8 cellular contexts compared by ENCODE assay signal in the genomic region with DNA sequence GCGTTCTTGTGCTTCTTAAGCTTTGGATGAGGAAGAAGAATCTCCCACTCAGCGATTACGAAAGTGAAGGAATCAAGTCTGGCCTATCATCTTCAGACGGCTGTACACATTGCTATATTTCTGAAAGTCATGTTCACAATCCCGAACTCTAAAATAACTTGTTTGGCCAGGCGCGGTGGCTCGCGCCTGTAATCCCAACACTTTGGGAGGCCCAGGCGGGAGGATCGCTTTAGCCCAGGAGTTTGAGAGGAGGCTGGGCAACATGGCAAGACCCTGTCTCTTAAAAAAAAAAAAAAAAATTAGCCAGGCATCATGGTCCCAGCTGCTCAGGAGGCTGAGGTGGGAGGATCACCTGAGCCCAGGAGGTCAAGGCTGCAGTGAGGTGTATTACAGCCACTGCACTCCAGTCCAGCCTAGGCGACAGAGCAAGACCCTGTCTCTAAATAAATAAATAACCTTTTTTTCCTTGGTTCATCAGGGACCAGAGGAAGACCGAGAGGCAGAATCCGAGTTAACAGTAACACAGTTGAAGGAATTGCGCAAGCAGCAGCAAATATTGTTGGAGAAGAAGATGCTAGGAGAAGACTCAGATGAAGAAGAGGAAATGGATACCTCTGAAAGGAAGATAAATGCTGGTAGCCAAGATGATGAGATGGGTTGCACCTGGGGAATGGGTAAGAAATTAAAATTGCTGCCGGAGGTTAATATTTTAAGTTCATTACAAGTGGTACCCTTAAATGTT. TPM values are rescaled to one million over a fixed set of nuclear protein-coding genes. Genes with fewer than 3 reads are reported as not detected.
DNase-seq lines count a peak whose midpoint lies in the region; ATAC-seq and TF ChIP-seq lines count a peak whose summit lies in the region.

No MANE protein-coding gene starts in this region.

- no peak for DNase-seq in activated CD8-positive, alpha-beta memory T cell treated with anti-CD3 and anti-CD28 coated beads, Interleukin-2, amount 10 ng/mL, durations not matched to agents 7 days and 5 days
- no peak for DNase-seq in activated CD8-positive, alpha-beta memory T cell treated with anti-CD3 and anti-CD28 coated beads for 24 hours
- no peak for DNase-seq in kidney epithelial cell (ENCODE audit: low read depth)
- DNase-seq in thoracic aorta (ENCODE audit: low spot score): no peak
- DNase-seq in NCI-H446 (lab: John Stamatoyannopoulos, UW): no peak
- no peak for DNase-seq in SK-N-DZ (ENCODE audit: low spot score)

- ATAC-seq in activated CD8-positive, alpha-beta memory T cell treated with anti-CD3 and anti-CD28 coated beads, Interleukin-2, amount 10 ng/mL, durations not matched to agents 7 days and 5 days: no peak
- no peak for ATAC-seq in thoracic aorta (ENCODE audit: insufficient number of reproducible peaks, low FRiP score, low read depth)
- no peak for ATAC-seq in GM21619 (IDR thresholded peaks at IDR 0.05; ENCODE audit: unreplicated experiment)

- H3K4me3 ChIP-seq in kidney epithelial cell (ENCODE audit: low read depth, low read length) (peak overlapping the region; percentile 85), thoracic aorta (peak overlapping the region; percentile 89)

- peaks cover 16 to 28% of the 10 kb centered on the region in 2 donors for H3K4me1 ChIP-seq in thoracic aorta (ENCODE audit: control insufficient read depth in 1 of 2, low read depth in 2 of 2)

- H3K27ac ChIP-seq in thoracic aorta: peak overlapping the region in 1 of 2 donors; percentile 93

- CTCF ChIA-PET in activated CD8-positive, alpha-beta memory T cell treated with anti-CD3 and anti-CD28 coated beads, Interleukin-2, amount 10 ng/mL, durations not matched to agents 7 days and 5 days (lab: Charles Lee): interaction anchor here (8.3 kb wide), 1 partner anchor 18 kb away, joined by 81 read pairs; no protein-coding TSS in a partner anchor

- no peaks in the 10 kb centered on the region for H3K9me3 Mint-ChIP-seq in activated CD8-positive, alpha-beta memory T cell treated with anti-CD3 and anti-CD28 coated beads, Interleukin-2, amount 10 ng/mL, durations not matched to agents 7 days and 5 days (ENCODE audit: low read depth)
- H3K9me3 Mint-ChIP-seq in activated naive CD8-positive, alpha-beta T cell (ENCODE audit: low read depth): no peaks in the 10 kb centered on the region

- no peaks in the 10 kb centered on the region for H3K36me3 ChIP-seq in kidney epithelial cell (ENCODE audit: control insufficient read depth, insufficient read depth, low read length)
- H3K36me3 ChIP-seq in thoracic aorta: peaks cover 27% of the 10 kb centered on the region

- H3K9me3 ChIP-seq in thoracic aorta: no peaks in the 10 kb centered on the region

- peak overlapping the region; percentile 100 for H3K27ac Mint-ChIP-seq in activated CD8-positive, alpha-beta memory T cell treated with anti-CD3 and anti-CD28 coated beads, Interleukin-2, amount 10 ng/mL, durations not matched to agents 7 days and 5 days
- H3K27ac Mint-ChIP-seq in activated naive CD8-positive, alpha-beta T cell: peak overlapping the region; percentile 100

- peaks cover 40% of the 10 kb centered on the region for H3K4me1 Mint-ChIP-seq in activated CD8-positive, alpha-beta memory T cell treated with anti-CD3 and anti-CD28 coated beads, Interleukin-2, amount 10 ng/mL, durations not matched to agents 7 days and 5 days
- H3K4me1 Mint-ChIP-seq in activated naive CD8-positive, alpha-beta T cell (ENCODE audit: low read depth): peaks cover 43% of the 10 kb centered on the region

- H3K27me3 Mint-ChIP-seq in activated CD8-positive, alpha-beta memory T cell treated with anti-CD3 and anti-CD28 coated beads, Interleukin-2, amount 10 ng/mL, durations not matched to agents 7 days and 5 days: no peaks in the 10 kb centered on the region
- no peaks in the 10 kb centered on the region for H3K27me3 Mint-ChIP-seq in activated naive CD8-positive, alpha-beta T cell

- TF ChIP-seq CTCF in kidney epithelial cell (IDR thresholded peaks at IDR 0.05; ENCODE audit: insufficient read depth, low read length, poor library complexity, severe bottlenecking) (no peak), thoracic aorta (IDR thresholded peaks at IDR 0.05) (no peak)

- peak overlapping the region; percentile 92 for H3K4me3 Mint-ChIP-seq in activated CD8-positive, alpha-beta memory T cell treated with anti-CD3 and anti-CD28 coated beads, Interleukin-2, amount 10 ng/mL, durations not matched to agents 7 days and 5 days
- H3K4me3 Mint-ChIP-seq in activated naive CD8-positive, alpha-beta T cell: peak overlapping the region; percentile 99

- H3K27me3 ChIP-seq in kidney epithelial cell (ENCODE audit: control insufficient read depth, insufficient read depth, low read length) (no peaks in the 10 kb centered on the region), thoracic aorta (replicated peaks; ENCODE audit: insufficient read depth) (no peaks in the 10 kb centered on the region)

- H3K36me3 Mint-ChIP-seq in activated CD8-positive, alpha-beta memory T cell treated with anti-CD3 and anti-CD28 coated beads, Interleukin-2, amount 10 ng/mL, durations not matched to agents 7 days and 5 days: peaks cover 46% of the 10 kb centered on the region
- peaks cover 10% of the 10 kb centered on the region for H3K36me3 Mint-ChIP-seq in activated naive CD8-positive, alpha-beta T cell

RNA-seq across cellular contexts. Expression of a gene that starts 1.1 kb away (rescaled TPM):
- total RNA-seq in activated CD8-positive, alpha-beta memory T cell treated with anti-CD3 and anti-CD28 coated beads, Interleukin-2, amount 10 ng/mL, durations not matched to agents 7 days and 5 days: 10 to 100 TPM; 27.8 to 28.2 TPM
- 25.0 and 26.4 TPM in 2 replicates for total RNA-seq in kidney epithelial cell
- 10 to 100 TPM; 19.8 to 23.7 TPM for total RNA-seq in thoracic aorta
- polyA plus RNA-seq in SK-N-DZ (2014; cell fraction: cytosol; rRNA removed): 22.4 and 24.3 TPM in 2 replicates
- polyA plus RNA-seq in SK-N-DZ (2014; cell fraction: nucleus; rRNA removed): 19.9 and 20.8 TPM in 2 replicates

RNA-seq across cellular contexts. Expression of a gene that starts 1.4 kb away (rescaled TPM):
- total RNA-seq in activated CD8-positive, alpha-beta memory T cell treated with anti-CD3 and anti-CD28 coated beads, Interleukin-2, amount 10 ng/mL, durations not matched to agents 7 days and 5 days: 10 to 100 TPM; 34.8 to 39.7 TPM
- total RNA-seq in kidney epithelial cell (25.6 and 36.3 TPM in 2 replicates), thoracic aorta (10 to 100 TPM; 30.3 to 34.4 TPM)
- polyA plus RNA-seq in SK-N-DZ (2014; cell fraction: cytosol; rRNA removed): 35.9 and 36.2 TPM in 2 replicates
- 85.5 and 92.3 TPM in 2 replicates for polyA plus RNA-seq in SK-N-DZ (2014; cell fraction: nucleus; rRNA removed)

RNA-seq across cellular contexts. Expression of a gene that starts 35.9 kb away (rescaled TPM):
- total RNA-seq in activated CD8-positive, alpha-beta memory T cell treated with anti-CD3 and anti-CD28 coated beads, Interleukin-2, amount 10 ng/mL, durations not matched to agents 7 days and 5 days: 10 to 100 TPM; 36.9 to 50.9 TPM
- total RNA-seq in kidney epithelial cell: 55.2 and 58.3 TPM in 2 replicates
- total RNA-seq in thoracic aorta: 10 to 100 TPM; 19.0 to 22.3 TPM
- 38.1 and 42.3 TPM in 2 replicates for polyA plus RNA-seq in SK-N-DZ (2014; cell fraction: cytosol; rRNA removed)
- polyA plus RNA-seq in SK-N-DZ (2014; cell fraction: nucleus; rRNA removed): 17.4 and 24.7 TPM in 2 replicates

RNA-seq across cellular contexts. Expression of a gene that starts 36.0 kb away (rescaled TPM):
- total RNA-seq in activated CD8-positive, alpha-beta memory T cell treated with anti-CD3 and anti-CD28 coated beads, Interleukin-2, amount 10 ng/mL, durations not matched to agents 7 days and 5 days: 1 to 10 TPM in 1 of 2 experiments, under 1 TPM in 1; 0.98 to 1.5 TPM
- total RNA-seq in kidney epithelial cell (1.5 and 3.6 TPM in 2 replicates), thoracic aorta (1 to 10 TPM; 1.9 to 2.5 TPM)
- 3.9 and 4.6 TPM in 2 replicates for polyA plus RNA-seq in SK-N-DZ (2014; cell fraction: cytosol; rRNA removed)
- 3.8 and 4.4 TPM in 2 replicates for polyA plus RNA-seq in SK-N-DZ (2014; cell fraction: nucleus; rRNA removed)
